In the genomic region with DNA sequence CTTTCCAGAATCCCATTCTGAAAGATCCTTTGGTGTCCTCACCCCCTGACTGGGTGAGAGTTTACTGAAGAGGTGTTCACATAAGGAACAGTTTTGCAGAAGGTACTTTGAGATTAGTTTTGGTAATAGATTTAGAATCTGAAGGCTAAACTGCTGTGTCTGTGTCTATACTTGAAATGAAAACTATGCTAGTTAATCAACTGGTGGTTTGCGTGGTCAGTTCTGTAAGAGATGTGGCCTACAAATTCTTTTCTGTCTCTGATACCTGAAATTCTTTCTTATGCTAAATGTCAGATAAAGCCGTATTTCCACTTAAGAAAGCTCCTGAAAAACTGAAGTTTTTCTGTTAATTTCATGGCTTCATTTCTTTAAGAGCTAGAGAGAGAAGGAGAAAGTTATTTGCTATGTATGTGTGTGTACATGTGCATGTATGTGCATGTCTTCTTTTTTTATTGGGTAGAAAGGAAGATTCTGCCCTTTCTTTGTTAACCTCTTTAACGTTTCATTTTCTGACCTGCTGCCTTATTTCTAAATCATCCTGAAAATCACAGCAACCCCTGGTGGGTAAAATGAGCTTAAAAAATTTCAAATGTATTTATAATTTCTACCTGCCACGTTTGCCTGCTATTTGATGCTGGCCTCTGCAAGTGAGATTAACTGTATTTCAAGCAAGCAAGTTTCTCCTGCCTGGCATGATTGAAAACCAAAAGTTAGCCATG, we compare ENCODE assay signal across 28 cellular contexts.
DNase-seq lines count a peak whose midpoint lies in the region; ATAC-seq, FAIRE-seq and TF ChIP-seq lines count a peak whose summit lies in the region.
"Had no signal": no experiment of that assay in that cellular context is flagged by ENCODE, and none has a peak within 500 bp of the region (broad histone marks: within the 10 kb centered on the region; RNA-seq: fewer than 3 reads in every experiment).

No MANE protein-coding gene starts in this region.

- no peak overlapping the region for H2AK5ac ChIP-seq in IMR-90 (ENCODE audit: low read depth, low read length)
- H2AK5ac ChIP-seq in mesendoderm (ENCODE audit: low read length) = no peak overlapping the region

- H3K56ac ChIP-seq in IMR-90 (ENCODE audit: extremely low read depth, insufficient read depth, low read length) = no peak overlapping the region
- no peak overlapping the region for H3K56ac ChIP-seq in mesendoderm (ENCODE audit: low read length)

- DNase-seq in CD8-positive, alpha-beta T cell = no peak
- DNase-seq in IMR-90 (no peak), astrocyte (ENCODE audit: low read depth) (peak; percentile 75), mesendoderm (no peak), C1 segment of cervical spinal cord (lab: John Stamatoyannopoulos, UW) (no peak), NCI-H446 treated with DMSO at 0.1 percent for 48 hours (lab: John Stamatoyannopoulos, UW) (no peak)
- peak in 6 of 9 donors; percentile 8 to 46 (median 28) for DNase-seq in naive thymus-derived CD4-positive, alpha-beta T cell
- DNase-seq: activated B cell treated with CpG ODN at 0.5 μM for 24 hours; activated CD4-positive, alpha-beta memory T cell treated with anti-CD3 and anti-CD28 coated beads, Interleukin-2, amount 10 ng/mL, durations not matched to agents 7 days and 5 days; AML-193; brain microvascular endothelial cell; COR-L47; DND-41; glutamatergic neuron; Kasumi-1; left cardiac atrium; NCI-H1048; NCI-H2081 treated with DMSO at 0.1 percent for 48 hours; NCI-H510A had no signal

- H3K4ac ChIP-seq in IMR-90 (ENCODE audit: low read depth, low read length) = no peak overlapping the region
- no peak overlapping the region for H3K4ac ChIP-seq in mesendoderm (ENCODE audit: low read depth, low read length)

- H2BK120ac ChIP-seq in IMR-90 (ENCODE audit: low read depth, low read length) (no peak overlapping the region), mesendoderm (ENCODE audit: low read depth, low read length) (no peak overlapping the region)

- FAIRE-seq in astrocyte (lab: Jason Lieb, UNC) = peak; percentile 77
- FAIRE-seq: GM19239, HTR-8/SVneo, RCC 7860 had no signal

- peaks cover 21% of the 10 kb centered on the region for H3K4me1 ChIP-seq in CD8-positive, alpha-beta T cell (ENCODE audit: insufficient read depth, low read length)
- H3K4me1 ChIP-seq in IMR-90 (ENCODE audit: control insufficient read depth, insufficient read depth, low read length) (no peaks in the 10 kb centered on the region; the same call in 1 of the 2 replicates), astrocyte (ENCODE audit: insufficient read depth, low read length) (no peaks in the 10 kb centered on the region), mesendoderm (ENCODE audit: control insufficient read depth, low read depth, low read length) (no peaks in the 10 kb centered on the region)
- peaks cover 0 to 16% of the 10 kb centered on the region in 2 donors for H3K4me1 ChIP-seq in naive thymus-derived CD4-positive, alpha-beta T cell (ENCODE audit: control insufficient read depth in 2 of 2, insufficient read depth in 2 of 2, low read length in 2 of 2)
- H3K4me1 ChIP-seq: parathyroid adenoma, SJSA1 had no signal

- H3K9me1 ChIP-seq in IMR-90 (ENCODE audit: insufficient read depth, low read length) = no peaks in the 10 kb centered on the region

- H3K9ac ChIP-seq in IMR-90 (ENCODE audit: low read depth, low read length) (no peak overlapping the region), astrocyte (ENCODE audit: low read length) (no peak overlapping the region), mesendoderm (ENCODE audit: low read length) (no peak overlapping the region)
- H3K9ac ChIP-seq: parathyroid adenoma had no signal

- TF ChIP-seq POLR2A in IMR-90 (IDR thresholded peaks at IDR 0.05; ENCODE audit: low read depth, low read length) = no peak

- ATAC-seq in CD8-positive, alpha-beta T cell = no peak
- ATAC-seq in IMR-90 (ENCODE audit: low read depth) (no peak), GM19395 (IDR thresholded peaks at IDR 0.05; ENCODE audit: unreplicated experiment) (no peak)
- ATAC-seq in naive thymus-derived CD4-positive, alpha-beta T cell = no peak
- ATAC-seq: sciatic nerve had no signal

- H2AFZ ChIP-seq in IMR-90 (replicated peaks; ENCODE audit: low read length, poor library complexity) (no peak overlapping the region), astrocyte (ENCODE audit: low read depth, low read length) (no peak overlapping the region)
- H2AFZ ChIP-seq: parathyroid adenoma had no signal

- H2BK5ac ChIP-seq in IMR-90 (ENCODE audit: low read depth, low read length, poor library complexity, severe bottlenecking) (no peak overlapping the region), mesendoderm (ENCODE audit: low read length) (no peak overlapping the region)

- no peak overlapping the region for H2BK15ac ChIP-seq in IMR-90 (ENCODE audit: low read depth, low read length)
- no peak overlapping the region for H2BK15ac ChIP-seq in mesendoderm (replicated peaks; ENCODE audit: low read depth)

- H3K79me1 ChIP-seq in IMR-90 (ENCODE audit: low read depth in 1 of 2, low read length in 2 of 2) = no peaks in the 10 kb centered on the region
- no peaks in the 10 kb centered on the region for H3K79me1 ChIP-seq in mesendoderm (ENCODE audit: low read length)

- H3K27ac Mint-ChIP-seq in CD8-positive, alpha-beta T cell = peak overlapping the region; percentile 62
- H3K27ac Mint-ChIP-seq in astrocyte (ENCODE audit: unreplicated experiment) = no peak overlapping the region
- peak overlapping the region in 8 of 9 donors; percentile 73 to 93 (median 90) for H3K27ac Mint-ChIP-seq in naive thymus-derived CD4-positive, alpha-beta T cell
- H3K27ac Mint-ChIP-seq: activated B cell treated with CpG ODN at 0.5 μM for 24 hours, nephron, type B pancreatic cell had no signal

- POLR2A ChIA-PET in CD8-positive, alpha-beta T cell (lab: Charles Lee) = interaction anchor here (0.7 to 1.2 kb wide), 3 partner anchors 10 to 247 kb away, joined by 3 to 6 read pairs (median 3); no protein-coding TSS in a partner anchor
- POLR2A ChIA-PET in IMR-90 (lab: Charles Lee; ENCODE audit: unreplicated experiment) = no interaction called here
- POLR2A ChIA-PET in naive thymus-derived CD4-positive, alpha-beta T cell (lab: Charles Lee) = interaction anchor here (1.0 to 1.9 kb wide), 8 partner anchors 10 to 259 kb away, joined by 3 to 13 read pairs (median 4); no protein-coding TSS in a partner anchor

- H3K9me3 ChIP-seq in CD8-positive, alpha-beta T cell (ENCODE audit: low read length) = no peaks in the 10 kb centered on the region
- no peaks in the 10 kb centered on the region for H3K9me3 ChIP-seq in IMR-90 (ENCODE audit: control insufficient read depth, insufficient read depth, low read length)
- H3K9me3 ChIP-seq in astrocyte (ENCODE audit: insufficient read depth, low read depth, low read length) = no peaks in the 10 kb centered on the region
- no peaks in the 10 kb centered on the region for H3K9me3 ChIP-seq in naive thymus-derived CD4-positive, alpha-beta T cell (ENCODE audit: control insufficient read depth in 2 of 3, low read length in 3 of 3)
- H3K9me3 ChIP-seq: SJSA1 had no signal

- TF ChIP-seq CTCF in CD8-positive, alpha-beta T cell (IDR thresholded peaks at IDR 0.05) = no peak
- peak; percentile 15; the same call in 1 of the 2 replicates for TF ChIP-seq CTCF in IMR-90 (conservative IDR thresholded peaks at IDR 0.05; ENCODE audit: low read depth, low read length)
- TF ChIP-seq CTCF in astrocyte (IDR thresholded peaks at IDR 0.05; ENCODE audit: insufficient read depth, low read depth, low read length) = no peak

- no peaks in the 10 kb centered on the region for H3K79me2 ChIP-seq in astrocyte (ENCODE audit: insufficient read depth, low read length)
- no peaks in the 10 kb centered on the region for H3K79me2 ChIP-seq in mesendoderm (ENCODE audit: control insufficient read depth, insufficient read depth, low read length)
- H3K79me2 ChIP-seq: parathyroid adenoma had no signal

- H3K18ac ChIP-seq in IMR-90 (ENCODE audit: low read depth, low read length) = no peak overlapping the region
- H3K18ac ChIP-seq in mesendoderm (ENCODE audit: low read length) = no peak overlapping the region

- H3K4me1 Mint-ChIP-seq in CD8-positive, alpha-beta T cell (ENCODE audit: low read depth) = peaks cover 22% of the 10 kb centered on the region
- H3K4me1 Mint-ChIP-seq in astrocyte (ENCODE audit: low read depth, unreplicated experiment) = peaks cover 22% of the 10 kb centered on the region
- peaks cover 13 to 37% (median 26%) of the 10 kb centered on the region in 7 donors for H3K4me1 Mint-ChIP-seq in naive thymus-derived CD4-positive, alpha-beta T cell
- H3K4me1 Mint-ChIP-seq: activated B cell treated with CpG ODN at 0.5 μM for 24 hours had no signal

- no peak overlapping the region for H4K8ac ChIP-seq in IMR-90 (ENCODE audit: low read depth in 2 of 2, low read length in 2 of 2)
- no peak overlapping the region for H4K8ac ChIP-seq in mesendoderm (ENCODE audit: low read depth, low read length)

- dilution Hi-C loops in IMR-90 (cut with HindIII; ENCODE audit: low sequenced_read_pairs, unreplicated experiment) = no loop called here

- H4K5ac ChIP-seq in IMR-90 (ENCODE audit: low read depth, low read length) (no peak overlapping the region), mesendoderm (ENCODE audit: low read length) (no peak overlapping the region)

- CTCF ChIA-PET in CD8-positive, alpha-beta T cell (lab: Charles Lee) = interaction anchor here (0.8 to 2.6 kb wide), 16 partner anchors 10 to 549 kb away, joined by 3 to 14 read pairs (median 3); no protein-coding TSS in a partner anchor
- CTCF ChIA-PET in IMR-90 (lab: Yijun Ruan, JAX) = interaction anchor here (0.6 to 1.7 kb wide), 2 partner anchors 13 to 445 kb away, joined by 3 read pairs; no protein-coding TSS in a partner anchor
- CTCF ChIA-PET in naive thymus-derived CD4-positive, alpha-beta T cell (lab: Charles Lee) = interaction anchor here (0.6 to 4.0 kb wide), 14 partner anchors 10 to 545 kb away, joined by 3 to 51 read pairs (median 4); no protein-coding TSS in a partner anchor

- H3K4me3 ChIP-seq in CD8-positive, alpha-beta T cell (ENCODE audit: low read depth, low read length) = no peak overlapping the region
- H3K4me3 ChIP-seq in IMR-90 (ENCODE audit: insufficient read depth, low read depth, low read length) (no peak overlapping the region), astrocyte (ENCODE audit: insufficient read depth, low read depth, low read length) (no peak overlapping the region), mesendoderm (ENCODE audit: low read length) (no peak overlapping the region)
- no peak overlapping the region for H3K4me3 ChIP-seq in naive thymus-derived CD4-positive, alpha-beta T cell (ENCODE audit: low read length)
- H3K4me3 ChIP-seq: SJSA1 had no signal

- in situ Hi-C loops in IMR-90 (cut with MboI; ENCODE audit: low sequenced_read_pairs) = no loop called here

- no peaks in the 10 kb centered on the region for H3K27me3 Mint-ChIP-seq in CD8-positive, alpha-beta T cell (ENCODE audit: low read depth)
- no peaks in the 10 kb centered on the region for H3K27me3 Mint-ChIP-seq in astrocyte (ENCODE audit: low read depth, unreplicated experiment)
- no peaks in the 10 kb centered on the region for H3K27me3 Mint-ChIP-seq in naive thymus-derived CD4-positive, alpha-beta T cell
- H3K27me3 Mint-ChIP-seq: activated B cell treated with CpG ODN at 0.5 μM for 24 hours; activated CD4-positive, alpha-beta memory T cell treated with anti-CD3 and anti-CD28 coated beads, Interleukin-2, amount 10 ng/mL, durations not matched to agents 7 days and 5 days; type B pancreatic cell had no signal

- H3K4me2 ChIP-seq in IMR-90 (ENCODE audit: low read depth, low read length) (no peak overlapping the region), astrocyte (ENCODE audit: low read length) (no peak overlapping the region), mesendoderm (ENCODE audit: low read length) (no peak overlapping the region)

- intact Hi-C loops in CD8-positive, alpha-beta T cell (cut with DNase I, micrococcal nuclease) = loop anchor here (1.0 to 10.0 kb wide), 3 partner anchors 258 to 805 kb away; no protein-coding TSS in a partner anchor
- intact Hi-C loops in IMR-90 (cut with micrococcal nuclease) = no loop called here
- intact Hi-C loops in naive thymus-derived CD4-positive, alpha-beta T cell (cut with micrococcal nuclease) = loop anchor here (1.0 to 5.0 kb wide), 7 partner anchors 54 to 805 kb away; no protein-coding TSS in a partner anchor

- H3K23ac ChIP-seq in IMR-90 (ENCODE audit: low read depth, low read length) (no peak overlapping the region), mesendoderm (ENCODE audit: low read length) (no peak overlapping the region)

- no peak overlapping the region for H3K4me3 Mint-ChIP-seq in CD8-positive, alpha-beta T cell
- H3K4me3 Mint-ChIP-seq in astrocyte (ENCODE audit: unreplicated experiment) = no peak overlapping the region
- peak overlapping the region in 6 of 10 donors; percentile 3 to 79 (median 56) for H3K4me3 Mint-ChIP-seq in naive thymus-derived CD4-positive, alpha-beta T cell
- H3K4me3 Mint-ChIP-seq: activated B cell treated with CpG ODN at 0.5 μM for 24 hours; activated CD4-positive, alpha-beta memory T cell treated with anti-CD3 and anti-CD28 coated beads, Interleukin-2, amount 10 ng/mL, durations not matched to agents 7 days and 5 days; nephron; type B pancreatic cell had no signal

- no peak for TF ChIP-seq RAD21 in IMR-90 (IDR thresholded peaks at IDR 0.05; ENCODE audit: low read length)

- no peak overlapping the region for H4K91ac ChIP-seq in IMR-90 (ENCODE audit: insufficient read depth, low read depth, low read length)

- no peaks in the 10 kb centered on the region for H3K36me3 Mint-ChIP-seq in CD8-positive, alpha-beta T cell
- H3K36me3 Mint-ChIP-seq in astrocyte (ENCODE audit: low read depth, unreplicated experiment) = no peaks in the 10 kb centered on the region
- H3K36me3 Mint-ChIP-seq in naive thymus-derived CD4-positive, alpha-beta T cell = peaks cover 0 to 24% (median 0%) of the 10 kb centered on the region in 5 donors

- H3K27me3 ChIP-seq in CD8-positive, alpha-beta T cell (ENCODE audit: insufficient read depth, low read length) = no peaks in the 10 kb centered on the region
- H3K27me3 ChIP-seq in IMR-90 (ENCODE audit: control insufficient read depth, insufficient read depth, low read length) = no peaks in the 10 kb centered on the region
- no peaks in the 10 kb centered on the region for H3K27me3 ChIP-seq in astrocyte (ENCODE audit: insufficient read depth, low read length)
- H3K27me3 ChIP-seq in naive thymus-derived CD4-positive, alpha-beta T cell (ENCODE audit: control insufficient read depth in 2 of 2, insufficient read depth in 2 of 2, low read length in 2 of 2) = no peaks in the 10 kb centered on the region
- H3K27me3 ChIP-seq in mesendoderm (ENCODE audit: insufficient read depth, low read length, poor library complexity) = no peaks in the 10 kb centered on the region
- H3K27me3 ChIP-seq: brain microvascular endothelial cell, SJSA1 had no signal

- no peak overlapping the region for H2BK20ac ChIP-seq in IMR-90 (ENCODE audit: low read depth, low read length)

- no peaks in the 10 kb centered on the region for H3K9me3 Mint-ChIP-seq in CD8-positive, alpha-beta T cell
- no peaks in the 10 kb centered on the region for H3K9me3 Mint-ChIP-seq in astrocyte (ENCODE audit: unreplicated experiment)
- H3K9me3 Mint-ChIP-seq in naive thymus-derived CD4-positive, alpha-beta T cell = peaks cover 0 to 11% (median 0%) of the 10 kb centered on the region in 11 donors
- H3K9me3 Mint-ChIP-seq: nephron had no signal

- no peaks in the 10 kb centered on the region for H3K36me3 ChIP-seq in CD8-positive, alpha-beta T cell (ENCODE audit: insufficient read depth, low read length)
- H3K36me3 ChIP-seq in IMR-90 (ENCODE audit: control insufficient read depth, insufficient read depth, low read length) (peaks cover 3% of the 10 kb centered on the region; the same call in 1 of the 2 replicates), astrocyte (ENCODE audit: insufficient read depth, low read length) (no peaks in the 10 kb centered on the region), mesendoderm (ENCODE audit: control insufficient read depth, insufficient read depth, low read length) (no peaks in the 10 kb centered on the region)
- H3K36me3 ChIP-seq in naive thymus-derived CD4-positive, alpha-beta T cell (ENCODE audit: control insufficient read depth in 2 of 3, insufficient read depth in 3 of 3, low read length in 3 of 3) = no peaks in the 10 kb centered on the region
- H3K36me3 ChIP-seq: brain microvascular endothelial cell had no signal

- WGBS in IMR-90 (ENCODE audit: extremely low coverage in 2 of 2, insufficient read length in 1 of 2), 2 experiments = no CpG with 5 or more reads among the region's 4 CpGs
- WGBS in mesendoderm (ENCODE audit: extremely low coverage, insufficient coverage, low lambda C conversion rate) = no CpG with 5 or more reads among the region's 4 CpGs

- no peak overlapping the region for H3K27ac ChIP-seq in CD8-positive, alpha-beta T cell (ENCODE audit: low read depth, low read length)
- no peak overlapping the region for H3K27ac ChIP-seq in IMR-90 (ENCODE audit: insufficient read depth, low read length)
- no peak overlapping the region for H3K27ac ChIP-seq in astrocyte (ENCODE audit: low read depth, low read length)
- H3K27ac ChIP-seq in naive thymus-derived CD4-positive, alpha-beta T cell (ENCODE audit: low read depth, low read length) = peak overlapping the region; percentile 43
- no peak overlapping the region for H3K27ac ChIP-seq in mesendoderm (ENCODE audit: low read depth, low read length)
- H3K27ac ChIP-seq: brain microvascular endothelial cell, parathyroid adenoma, SJSA1 had no signal

- BruUV-seq in IMR-90 (replicated peaks; lab: Mats Ljungman, UMichigan) = no TSS peak

- no peak overlapping the region for H2AK9ac ChIP-seq in IMR-90 (replicated peaks; ENCODE audit: low read depth, low read length, poor library complexity)

- no peak overlapping the region for H3K14ac ChIP-seq in IMR-90 (replicated peaks; ENCODE audit: low read depth, low read length)

- H4K20me1 ChIP-seq in IMR-90 (ENCODE audit: insufficient read depth, low read length) (no peaks in the 10 kb centered on the region), astrocyte (ENCODE audit: insufficient read depth, low read length) (no peaks in the 10 kb centered on the region)

Comparison
In these comparisons a context has a peak if more than half of its experiments do, and no peak if none do; other contexts are left out.
1. DNase-seq: peak in astrocyte (single experiment) and naive thymus-derived CD4-positive, alpha-beta T cell (6 of 9); none in CD8-positive, alpha-beta T cell (0 of 7), IMR-90 (single experiment), mesendoderm (single experiment), C1 segment of cervical spinal cord (0 of 14) and NCI-H446 treated with DMSO at 0.1 percent for 48 hours (single experiment).
2. H3K4me3 Mint-ChIP-seq: peak in naive thymus-derived CD4-positive, alpha-beta T cell (6 of 10); none in CD8-positive, alpha-beta T cell (single experiment) and astrocyte (single experiment).